19 cellular contexts compared by ENCODE assay signal in genomic region chr1:2407166-2407990, GRCh38. TPM values are rescaled to one million over a fixed set of nuclear protein-coding genes. Genes with fewer than 3 reads are reported as not detected.
DNase-seq lines count a peak whose midpoint lies in the region; ATAC-seq, FAIRE-seq and TF ChIP-seq lines count a peak whose summit lies in the region.
"Had no signal": no experiment of that assay in that cellular context is flagged by ENCODE, and none has a peak within 500 bp of the region (broad histone marks: within the 10 kb centered on the region; RNA-seq: fewer than 3 reads in every experiment).

No MANE protein-coding gene starts in this region.

- H2BK12ac ChIP-seq in neuronal stem cell (ENCODE audit: low read length), result no peak overlapping the region

- ATAC-seq in CD4-positive, alpha-beta T cell (ENCODE audit: poor library complexity), result no peak
- ATAC-seq in K562 (no peak), mucosa of descending colon (no peak), HG02678 (IDR thresholded peaks at IDR 0.05; ENCODE audit: unreplicated experiment) (no peak)

- no peak overlapping the region for H4K8ac ChIP-seq in neuronal stem cell (ENCODE audit: low read depth, low read length)

- no peaks in the 10 kb centered on the region for H3K27me3 ChIP-seq in CD4-positive, alpha-beta T cell (ENCODE audit: control insufficient read depth, insufficient read depth, low read length)
- no peaks in the 10 kb centered on the region for H3K27me3 ChIP-seq in K562 (ENCODE audit: control insufficient read depth in 2 of 2, insufficient read depth in 2 of 2, low read length in 2 of 2)
- no peaks in the 10 kb centered on the region for H3K27me3 ChIP-seq in neuronal stem cell (ENCODE audit: control insufficient read depth in 3 of 3, insufficient read depth in 3 of 3, low read depth in 1 of 3, low read length in 3 of 3)
- H3K27me3 ChIP-seq: Peyer's patch had no signal

- H3K27me3 Mint-ChIP-seq in CD4-positive, alpha-beta T cell, result no peaks in the 10 kb centered on the region
- H3K27me3 Mint-ChIP-seq in HFFc6 (ENCODE audit: insufficient read depth), result peaks cover 5% of the 10 kb centered on the region
- H3K27me3 Mint-ChIP-seq: CD4-positive, CD25-positive, alpha-beta regulatory T cell had no signal

- no peak overlapping the region for H3K4ac ChIP-seq in neuronal stem cell (ENCODE audit: low read length)

- TF ChIP-seq CTCF in CD4-positive, alpha-beta T cell (IDR thresholded peaks at IDR 0.05), result no peak
- TF ChIP-seq CTCF in HFFc6 (IDR thresholded peaks at IDR 0.05), result no peak
- no peak for TF ChIP-seq CTCF in K562 (IDR thresholded peaks at IDR 0.05 in 2 of 3, conservative IDR thresholded peaks at IDR 0.05 in 1 of 3; ENCODE audit: insufficient read depth in 2 of 3, low read depth in 1 of 3, low read length in 3 of 3)
- no peak for TF ChIP-seq CTCF in mucosa of descending colon (IDR thresholded peaks at IDR 0.05)

- no peak for DNase-seq in CD4-positive, alpha-beta T cell
- DNase-seq in HFFc6 (no peak), K562 (ENCODE audit: extremely low read depth in 1 of 4, low spot score in 3 of 4) (no peak), neuronal stem cell (ENCODE audit: low spot score) (no peak), mucosa of descending colon (no peak), dedifferentiated amniotic fluid mesenchymal stem cell (ENCODE audit: extremely low spot score) (no peak)
- DNase-seq: CD4-positive, CD25-positive, alpha-beta regulatory T cell; DMS53; H7; Kasumi-1; MM.1S; NCI-H1105; NCI-H1694 treated with DMSO at 0.1 percent for 48 hours; NCI-H2107; NCI-H226; NCI-H524 treated with DMSO at 0.1 percent for 48 hours; Peyer's patch; Right ventricle myocardium superior had no signal

- H2BK15ac ChIP-seq in neuronal stem cell (ENCODE audit: low read length), result no peak overlapping the region

- H3K4me3 ChIP-seq in K562 (no peak overlapping the region), neuronal stem cell (ENCODE audit: low read length in 2 of 2) (no peak overlapping the region), mucosa of descending colon (no peak overlapping the region)
- H3K4me3 ChIP-seq: Peyer's patch had no signal

- FAIRE-seq in K562 (lab: Jason Lieb, UNC), result no peak

- POLR2A ChIA-PET in CD4-positive, alpha-beta T cell (lab: Charles Lee), result interaction anchor here (2.4 kb wide), 1 partner anchor 16 kb away, joined by 6 read pairs; the partner anchor contains the start of genes MORN1 and RER1
- POLR2A ChIA-PET in K562 (lab: Yijun Ruan, JAX), result interaction anchor here (0.6 to 3.4 kb wide), 8 partner anchors 9 to 454 kb away, joined by 3 to 24 read pairs (median 3); no protein-coding TSS in a partner anchor

- H3K79me1 ChIP-seq in neuronal stem cell (ENCODE audit: low read depth, low read length), result peaks cover 12% of the 10 kb centered on the region

- H3K4me1 ChIP-seq in K562 (replicated peaks in 1 of 2; ENCODE audit: control insufficient read depth in 2 of 2, insufficient read depth in 2 of 2, low read length in 2 of 2) (peaks cover 0 to 70% of the 10 kb centered on the region in 2 experiments; a peak in 2 of 5 replicates), neuronal stem cell (ENCODE audit: control insufficient read depth in 2 of 2, insufficient read depth in 1 of 2, low read depth in 1 of 2, low read length in 2 of 2) (peaks cover 0 to 4% of the 10 kb centered on the region in 2 donors), mucosa of descending colon (ENCODE audit: low read depth) (peaks cover 6% of the 10 kb centered on the region)

- peak overlapping the region; percentile 11 for H2BK5ac ChIP-seq in neuronal stem cell (ENCODE audit: low read length)

- no peak overlapping the region for H2BK120ac ChIP-seq in neuronal stem cell (ENCODE audit: low read depth, low read length)

- H3K4me3 Mint-ChIP-seq in CD4-positive, alpha-beta T cell, result peak overlapping the region; percentile 71
- H3K4me3 Mint-ChIP-seq in HFFc6, result no peak overlapping the region

- no peak for TF ChIP-seq POLR2A in K562 (conservative IDR thresholded peaks at IDR 0.05)

- H3K36me3 ChIP-seq in K562 (ENCODE audit: control insufficient read depth, insufficient read depth, low read length) (peaks cover 59% of the 10 kb centered on the region), neuronal stem cell (replicated peaks in 1 of 2; ENCODE audit: control insufficient read depth in 2 of 2, insufficient read depth in 2 of 2, low read length in 2 of 2) (peaks cover 52 to 76% of the 10 kb centered on the region in 2 donors), mucosa of descending colon (ENCODE audit: low read depth) (peaks cover 1% of the 10 kb centered on the region)

- H3K23ac ChIP-seq in neuronal stem cell (ENCODE audit: low read depth, low read length, poor library complexity), result peak overlapping the region; percentile 73

- BruUV-seq in K562 (replicated peaks; lab: Mats Ljungman, UMichigan), result no TSS peak

- H2AK5ac ChIP-seq in neuronal stem cell (ENCODE audit: low read depth, low read length), result no peak overlapping the region

- peaks cover 10% of the 10 kb centered on the region; the same call in 2 of the 3 replicates for H3K79me2 ChIP-seq in K562 (ENCODE audit: control insufficient read depth, insufficient read depth, low read length)

- H3K4me1 Mint-ChIP-seq in CD4-positive, alpha-beta T cell (ENCODE audit: low read depth), result no peaks in the 10 kb centered on the region
- H3K4me1 Mint-ChIP-seq in HFFc6 (ENCODE audit: low read depth), result peaks cover 14% of the 10 kb centered on the region

- no peak overlapping the region for H3K27ac Mint-ChIP-seq in CD4-positive, alpha-beta T cell
- H3K27ac Mint-ChIP-seq in HFFc6, result peak overlapping the region; percentile 26; the same call in 1 of the 2 replicates
- H3K27ac Mint-ChIP-seq: CD4-positive, CD25-positive, alpha-beta regulatory T cell had no signal

- no peaks in the 10 kb centered on the region for H3K9me3 Mint-ChIP-seq in CD4-positive, alpha-beta T cell
- no peaks in the 10 kb centered on the region for H3K9me3 Mint-ChIP-seq in HFFc6
- H3K9me3 Mint-ChIP-seq: CD4-positive, CD25-positive, alpha-beta regulatory T cell had no signal

- no peaks in the 10 kb centered on the region for H3K9me1 ChIP-seq in K562 (ENCODE audit: control insufficient read depth, insufficient read depth, low read length)

- no peak overlapping the region for H4K91ac ChIP-seq in neuronal stem cell (ENCODE audit: low read depth, low read length, poor library complexity)

- H3K18ac ChIP-seq in neuronal stem cell (ENCODE audit: low read length), result no peak overlapping the region

- in situ Hi-C loops in K562 (cut with MboI), result no loop called here

- H3K36me3 Mint-ChIP-seq in CD4-positive, alpha-beta T cell (ENCODE audit: low read depth), result peaks cover 62% of the 10 kb centered on the region
- peaks cover 13% of the 10 kb centered on the region for H3K36me3 Mint-ChIP-seq in HFFc6 (ENCODE audit: low read depth)

- H3K14ac ChIP-seq in neuronal stem cell (ENCODE audit: low read length), result no peak overlapping the region

- H3K9me3 ChIP-seq in CD4-positive, alpha-beta T cell (ENCODE audit: control insufficient read depth, low read length), result no peaks in the 10 kb centered on the region
- H3K9me3 ChIP-seq in K562 (replicated peaks; ENCODE audit: control insufficient read depth, insufficient read depth, low read depth, low read length), result no peaks in the 10 kb centered on the region
- H3K9me3 ChIP-seq in neuronal stem cell (replicated peaks in 1 of 2; ENCODE audit: control insufficient read depth in 2 of 2, insufficient read depth in 1 of 2, low read depth in 1 of 2, low read length in 2 of 2), result no peaks in the 10 kb centered on the region
- no peaks in the 10 kb centered on the region for H3K9me3 ChIP-seq in mucosa of descending colon
- H3K9me3 ChIP-seq: Peyer's patch had no signal

- H2AFZ ChIP-seq in K562 (ENCODE audit: low read depth, low read length) (no peak overlapping the region), neuronal stem cell (ENCODE audit: low read length) (no peak overlapping the region)

- intact Hi-C loops in CD4-positive, alpha-beta T cell (cut with DNase I, micrococcal nuclease), result no loop called here
- intact Hi-C loops in K562 (cut with micrococcal nuclease) (no loop called here), mucosa of descending colon (cut with DNase I, micrococcal nuclease) (no loop called here)

- TF ChIP-seq EP300 in K562 (IDR thresholded peaks at IDR 0.05; ENCODE audit: low read length), result no peak

- WGBS in K562 (ENCODE audit: insufficient coverage, low coverage, missing lambda C conversion rate), result 78% methylated on average over 23 of the region's 25 CpGs
- no CpG with 5 or more reads among the region's 25 CpGs for WGBS in neuronal stem cell (ENCODE audit: extremely low coverage in 2 of 2, insufficient read length in 2 of 2, insufficient replicate concordance in 1 of 2), 2 donors

- no peak for TF ChIP-seq RAD21 in K562 (CRISPR knock-in tag; conservative IDR thresholded peaks at IDR 0.05 in 1 of 2, IDR thresholded peaks at IDR 0.05 in 1 of 2)

- CTCF ChIA-PET in CD4-positive, alpha-beta T cell (lab: Charles Lee), result no interaction called here
- CTCF ChIA-PET in K562 (lab: Yijun Ruan, JAX; ENCODE audit: low intra/inter-chr PET ratio), result no interaction called here

- H3K4me2 ChIP-seq in K562 (ENCODE audit: insufficient read depth, low read length) (no peak overlapping the region), neuronal stem cell (ENCODE audit: insufficient read depth, low read length, poor library complexity, severe bottlenecking) (no peak overlapping the region)

- no peak overlapping the region for H3K27ac ChIP-seq in CD4-positive, alpha-beta T cell (ENCODE audit: low read depth, low read length)
- H3K27ac ChIP-seq in K562 (ENCODE audit: extremely low read depth, low read depth, low read length) (no peak overlapping the region), neuronal stem cell (replicated peaks; ENCODE audit: low read length) (no peak overlapping the region)
- H3K27ac ChIP-seq: Peyer's patch had no signal

- H4K20me1 ChIP-seq in K562 (replicated peaks; ENCODE audit: control insufficient read depth, insufficient read depth, low read length), result no peaks in the 10 kb centered on the region

- H3K9ac ChIP-seq in K562 (ENCODE audit: insufficient read depth in 1 of 2, low read depth in 2 of 2, low read length in 2 of 2), result peak overlapping the region in 1 of 2 experiments; percentile 80; a peak in 2 of 4 replicates
- H3K9ac ChIP-seq in neuronal stem cell (ENCODE audit: low read depth, low read length, poor library complexity), result peak overlapping the region; percentile 21

RNA-seq across cellular contexts. Expression of gene PEX10, which starts 5.0 kb away (rescaled TPM):
- total RNA-seq in CD4-positive, alpha-beta T cell, result 10 to 100 TPM; 12.0 to 12.5 TPM
- 10 to 100 TPM; 25.4 to 29.8 (median 26.4) TPM for total RNA-seq in HFFc6 (2021; fragmentation: NEBNext Ultra II Directional; extraction: Animal tissue kit (Norgen Biotek cat#: 25700))
- 13.3 and 27.8 TPM in 2 replicates for total RNA-seq in K562 (2011; cell fraction: chromatin; rRNA removed; ENCODE audit: low replicate concordance)
- total RNA-seq in K562 (2011; cell fraction: nucleolus; rRNA removed), result 23.4 and 30.4 TPM in 2 replicates
- 18.3 and 19.9 TPM in 2 replicates for total RNA-seq in K562 (2011; cell fraction: nucleoplasm; rRNA removed)
- 24.5 and 26.2 TPM in 2 replicates for total RNA-seq in K562 (2014; rRNA removed)
- 5.6 and 5.7 TPM in 2 replicates for total RNA-seq in K562 (2014; rRNA removed; fragmentation: Illumina TruSeq; extraction: Trizol)
- 8.4 and 9.3 TPM in 2 replicates for total RNA-seq in K562 (2015; rRNA removed; fragmentation: Illumina TruSeq; extraction: Trizol)
- 18.2 and 18.7 TPM in 2 replicates for total RNA-seq in K562 (2021)
- 8.7 and 9.4 TPM in 2 replicates for polyA plus RNA-seq in K562 (2011; rRNA removed)
- 9.6 and 19.3 TPM in 2 replicates for polyA plus RNA-seq in K562 (2011; cell fraction: cytosol; rRNA removed)
- 18.8 and 28.5 TPM in 2 replicates for polyA plus RNA-seq in K562 (2011; cell fraction: nucleus; rRNA removed)
- 9.3 and 13.4 TPM in 2 replicates for polyA plus RNA-seq in K562 (2012)
- 6.4 and 10.6 TPM in 2 replicates for polyA plus RNA-seq in K562 (2014; fragmentation: Illumina TruSeq; extraction: Trizol)
- under 1 TPM; 0.03 to 0.11 TPM for polyA plus RNA-seq in K562 (2014; fragmentation: Nextera tagmentation; extraction: Ambion mirVana)
- 18.8 and 22.5 TPM in 2 replicates for polyA plus RNA-seq in K562 (2014; rRNA removed)
- 3.5 and 3.9 TPM in 2 replicates for polyA minus RNA-seq in K562 (2011; rRNA and poly(A)+ RNA removed)
- 5.4 and 14.7 TPM in 2 replicates for polyA minus RNA-seq in K562 (2011; cell fraction: cytosol; rRNA and poly(A)+ RNA removed)
- polyA minus RNA-seq in K562 (2011; cell fraction: nucleus; rRNA and poly(A)+ RNA removed), result 11.1 and 14.0 TPM in 2 replicates
- polyA plus RNA-seq in neuronal stem cell (2013, experiment 1 of 2), result 12.4 TPM
- 12.5 TPM for polyA plus RNA-seq in neuronal stem cell (2013, experiment 2 of 2)
- 10 to 100 TPM; 13.4 to 20.4 (median 18.4) TPM for total RNA-seq in mucosa of descending colon

RNA-seq across cellular contexts. Expression of gene RER1, which starts 15.7 kb away (rescaled TPM):
- total RNA-seq in CD4-positive, alpha-beta T cell, result 10 to 100 TPM; 57.9 to 60.7 TPM
- 100 to 1,000 TPM; 254 to 303 (median 283) TPM for total RNA-seq in HFFc6 (2021; fragmentation: NEBNext Ultra II Directional; extraction: Animal tissue kit (Norgen Biotek cat#: 25700))
- total RNA-seq in K562 (2011; cell fraction: chromatin; rRNA removed; ENCODE audit: low replicate concordance), result 270 and 338 TPM in 2 replicates
- 175 and 181 TPM in 2 replicates for total RNA-seq in K562 (2011; cell fraction: nucleolus; rRNA removed)
- 289 and 345 TPM in 2 replicates for total RNA-seq in K562 (2011; cell fraction: nucleoplasm; rRNA removed)
- total RNA-seq in K562 (2014; rRNA removed) (63.1 and 109 TPM in 2 replicates), K562 (2014; rRNA removed; fragmentation: Illumina TruSeq; extraction: Trizol) (183 and 211 TPM in 2 replicates), K562 (2015; rRNA removed; fragmentation: Illumina TruSeq; extraction: Trizol) (146 and 153 TPM in 2 replicates), K562 (2021) (219 and 235 TPM in 2 replicates), mucosa of descending colon (100 to 1,000 TPM; 151 to 217 (median 193) TPM)
- polyA plus RNA-seq in K562 (2011; rRNA removed) (316 and 354 TPM in 2 replicates), K562 (2014; fragmentation: Illumina TruSeq; extraction: Trizol) (299 and 323 TPM in 2 replicates), K562 (2014; fragmentation: Nextera tagmentation; extraction: Ambion mirVana) (10 to 100 TPM; 19.6 to 34.5 TPM), K562 (2014; rRNA removed) (216 and 249 TPM in 2 replicates)
- 218 and 437 TPM in 2 replicates for polyA plus RNA-seq in K562 (2011; cell fraction: cytosol; rRNA removed)
- 267 and 372 TPM in 2 replicates for polyA plus RNA-seq in K562 (2011; cell fraction: nucleus; rRNA removed)
- polyA plus RNA-seq in K562 (2012), result 133 and 293 TPM in 2 replicates
- 304 and 371 TPM in 2 replicates for polyA minus RNA-seq in K562 (2011; rRNA and poly(A)+ RNA removed)
- 79.7 and 109 TPM in 2 replicates for polyA minus RNA-seq in K562 (2011; cell fraction: cytosol; rRNA and poly(A)+ RNA removed)
- 23.0 and 33.4 TPM in 2 replicates for polyA minus RNA-seq in K562 (2011; cell fraction: nucleus; rRNA and poly(A)+ RNA removed)
- 63.2 TPM for polyA plus RNA-seq in neuronal stem cell (2013, experiment 1 of 2)
- polyA plus RNA-seq in neuronal stem cell (2013, experiment 2 of 2), result 64.3 TPM

RNA-seq across cellular contexts. Expression of gene MORN1, which starts 16.0 kb away (rescaled TPM):
- 1 to 10 TPM; 5.3 to 6.5 TPM for total RNA-seq in CD4-positive, alpha-beta T cell
- 1 to 10 TPM; 5.3 to 8.9 (median 6.9) TPM for total RNA-seq in HFFc6 (2021; fragmentation: NEBNext Ultra II Directional; extraction: Animal tissue kit (Norgen Biotek cat#: 25700))
- 24.9 and 49.4 TPM in 2 replicates for total RNA-seq in K562 (2011; cell fraction: chromatin; rRNA removed; ENCODE audit: low replicate concordance)
- total RNA-seq in K562 (2011; cell fraction: nucleolus; rRNA removed), result 26.6 and 36.7 TPM in 2 replicates
- total RNA-seq in K562 (2011; cell fraction: nucleoplasm; rRNA removed), result 26.9 and 29.6 TPM in 2 replicates
- total RNA-seq in K562 (2014; rRNA removed), result 6.1 and 9.3 TPM in 2 replicates
- 2.3 and 2.9 TPM in 2 replicates for total RNA-seq in K562 (2014; rRNA removed; fragmentation: Illumina TruSeq; extraction: Trizol)
- 4.7 and 5.5 TPM in 2 replicates for total RNA-seq in K562 (2015; rRNA removed; fragmentation: Illumina TruSeq; extraction: Trizol)
- total RNA-seq in K562 (2021), result 5.1 and 7.6 TPM in 2 replicates
- polyA plus RNA-seq in K562 (2011; rRNA removed), result 3.9 and 4.4 TPM in 2 replicates
- polyA plus RNA-seq in K562 (2011; cell fraction: cytosol; rRNA removed), result 4.3 and 4.7 TPM in 2 replicates
- 10.6 and 16.9 TPM in 2 replicates for polyA plus RNA-seq in K562 (2011; cell fraction: nucleus; rRNA removed)
- 3.6 and 6.3 TPM in 2 replicates for polyA plus RNA-seq in K562 (2012)
- polyA plus RNA-seq in K562 (2014; fragmentation: Illumina TruSeq; extraction: Trizol), result 1.8 and 2.7 TPM in 2 replicates
- polyA plus RNA-seq in K562 (2014; fragmentation: Nextera tagmentation; extraction: Ambion mirVana), result under 1 TPM; 0.24 to 0.35 TPM
- polyA plus RNA-seq in K562 (2014; rRNA removed), result 4.2 and 5.8 TPM in 2 replicates
- polyA minus RNA-seq in K562 (2011; rRNA and poly(A)+ RNA removed), result 5.5 and 9.6 TPM in 2 replicates
- polyA minus RNA-seq in K562 (2011; cell fraction: cytosol; rRNA and poly(A)+ RNA removed), result 4.8 and 5.6 TPM in 2 replicates
- polyA minus RNA-seq in K562 (2011; cell fraction: nucleus; rRNA and poly(A)+ RNA removed), result 11.7 and 12.0 TPM in 2 replicates
- 7.1 TPM for polyA plus RNA-seq in neuronal stem cell (2013, experiment 1 of 2)
- 7.9 TPM for polyA plus RNA-seq in neuronal stem cell (2013, experiment 2 of 2)
- total RNA-seq in mucosa of descending colon, result 10 to 100 TPM; 13.1 to 17.4 (median 13.4) TPM
